In the genomic region with DNA sequence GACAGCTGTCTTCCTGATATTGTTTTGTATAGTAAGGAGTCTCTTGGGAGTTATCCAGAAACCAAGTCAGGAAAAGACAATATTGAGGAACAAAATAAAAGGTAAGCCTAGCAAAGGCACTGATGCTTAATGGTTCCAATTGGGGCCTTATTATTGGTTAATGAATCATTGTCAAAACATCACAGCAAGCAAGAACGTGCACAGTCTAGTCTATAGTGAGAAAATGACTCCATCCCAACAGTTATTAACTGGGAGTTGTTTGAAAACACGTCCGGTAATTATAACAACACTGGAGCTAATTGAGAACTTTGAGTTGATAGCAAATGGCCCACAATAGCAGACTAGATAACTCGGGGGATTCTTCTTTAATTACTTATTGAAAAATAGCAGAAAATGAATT, we compare ENCODE assay signal across 39 cellular contexts. TPM values are rescaled to one million over a fixed set of nuclear protein-coding genes. Genes with fewer than 3 reads are reported as not detected.
"Had no signal": no experiment of that assay in that cellular context is flagged by ENCODE, and none has a peak within 500 bp of the region (broad histone marks: within the 10 kb centered on the region; RNA-seq: fewer than 3 reads in every experiment).

No MANE protein-coding gene starts in this region.

- H3K27ac Mint-ChIP-seq: activated B cell treated with CpG ODN at 0.5 μM for 24 hours; activated CD4-positive, alpha-beta memory T cell treated with anti-CD3 and anti-CD28 coated beads for 36 hours; activated naive CD4-positive, alpha-beta T cell treated with anti-CD3 and anti-CD28 coated beads for 36 hours; activated naive CD4-positive, alpha-beta T cell treated with anti-CD3 and anti-CD28 coated beads, Interleukin-2, amount 50 U/mL, for 72 hours; activated T-helper 1 cell treated with anti-CD3 and anti-CD28 coated beads, Interleukin-12 subunit alpha, Interleukin-12 subunit beta, Interleukin-2, Interleukin-4 antibody, amounts not matched to agents 30 ng/mL and 10 ng/mL and 1 ng/mL, durations not matched to agents 14 hours and 24 hours and 36 hours; IgD-negative memory B cell had no signal

- H3K4me1 Mint-ChIP-seq: activated B cell treated with CpG ODN at 0.5 μM for 24 hours had no signal

- H3K4me3 ChIP-seq: adrenal gland, body of pancreas, breast epithelium had no signal

- H3K9me3 ChIP-seq: adrenal gland, body of pancreas, breast epithelium had no signal

- H3K36me3 ChIP-seq: adrenal gland, breast epithelium had no signal

- H3K27ac ChIP-seq: adrenal gland, body of pancreas, breast epithelium, VCaP had no signal

- H3K4me3 Mint-ChIP-seq: activated B cell treated with CpG ODN at 0.5 μM for 24 hours; activated CD4-positive, alpha-beta memory T cell treated with anti-CD3 and anti-CD28 coated beads for 36 hours; activated naive CD4-positive, alpha-beta T cell treated with anti-CD3 and anti-CD28 coated beads for 36 hours; activated T-cell treated with anti-CD3 and anti-CD28 coated beads, Interleukin-2, amount 50 U/mL, for 4 hours; activated T-helper 1 cell treated with anti-CD3 and anti-CD28 coated beads, Interleukin-12 subunit alpha, Interleukin-12 subunit beta, Interleukin-2, Interleukin-4 antibody, amounts not matched to agents 30 ng/mL and 10 ng/mL and 1 ng/mL, durations not matched to agents 14 hours and 24 hours and 36 hours; IgD-negative memory B cell had no signal

- H3K9me3 Mint-ChIP-seq: activated CD4-positive, alpha-beta memory T cell treated with anti-CD3 and anti-CD28 coated beads for 36 hours; activated T-helper 1 cell treated with anti-CD3 and anti-CD28 coated beads, Interleukin-12 subunit alpha, Interleukin-12 subunit beta, Interleukin-2, Interleukin-4 antibody, amounts not matched to agents 30 ng/mL and 10 ng/mL and 1 ng/mL, durations not matched to agents 14 hours and 24 hours and 36 hours had no signal

- H3K4me1 ChIP-seq: adrenal gland, body of pancreas, breast epithelium had no signal

- DNase-seq: activated B cell treated with CpG ODN at 0.5 μM for 24 hours; activated CD4-positive, alpha-beta memory T cell treated with anti-CD3 and anti-CD28 coated beads for 36 hours; activated CD4-positive, alpha-beta T cell treated with anti-CD3 and anti-CD28 coated beads for 4 hours; activated CD4-positive, alpha-beta T cell treated with anti-CD3 and anti-CD28 coated beads, Interleukin-2, amount 50 U/mL, for 1 hour; activated CD4-positive, CD25-positive, alpha-beta regulatory T cell treated with anti-CD3 and anti-CD28 coated beads, Interleukin-2, amount 50 U/mL, for 72 hours; activated CD8-positive, alpha-beta memory T cell treated with anti-CD3 and anti-CD28 coated beads, Interleukin-2, amount 50 U/mL, for 4 hours; activated gamma-delta T cell treated with Interleukin-2 at 50 U/mL for 16 hours; activated naive CD4-positive, alpha-beta T cell treated with anti-CD3 and anti-CD28 coated beads for 36 hours; activated T-cell treated with anti-CD3 and anti-CD28 coated beads for 4 hours; activated T-cell treated with anti-CD3 and anti-CD28 coated beads, Interleukin-2, amount 50 U/mL, for 4 hours; adrenal gland; body of pancreas; caudate nucleus; cerebellar nuclear complex; Kasumi-1; KBM-7; MM.1S; MV-4-11; NCI-H1092; NCI-H1417 treated with DMSO at 0.1 percent for 48 hours; NCI-H187 treated with DMSO at 0.1 percent for 48 hours; NCI-H2081 treated with DMSO at 0.1 percent for 48 hours; NCI-H226; NCI-H446 treated with DMSO at 0.1 percent for 48 hours; NCI-H524; NCI-H69; NK-92 treated with Interleukin-12 subunit alpha and Interleukin-12 subunit beta, amount 100 ng/mL, for 24 hours; PC-3; Right ventricle myocardium superior; SW 1271; T-helper 1 cell; T-helper 2 cell; T-helper 9 cell had no signal

- H3K36me3 Mint-ChIP-seq: activated CD4-positive, alpha-beta memory T cell treated with anti-CD3 and anti-CD28 coated beads for 36 hours had no signal

- H3K27me3 ChIP-seq: body of pancreas had no signal

- ATAC-seq: activated naive CD4-positive, alpha-beta T cell treated with anti-CD3 and anti-CD28 coated beads, Interleukin-2, amount 50 U/mL, for 72 hours; activated T-cell treated with anti-CD3 and anti-CD28 coated beads, Interleukin-2, amount 50 U/mL, for 4 hours; body of pancreas; PC-3 had no signal

RNA-seq across cellular contexts. Expression of a gene that starts 17.7 kb away (rescaled TPM):
- total RNA-seq: activated B cell treated with CpG ODN at 0.5 μM for 24 hours; activated CD4-positive, alpha-beta memory T cell treated with anti-CD3 and anti-CD28 coated beads for 36 hours; activated naive CD4-positive, alpha-beta T cell treated with anti-CD3 and anti-CD28 coated beads for 36 hours; activated naive CD4-positive, alpha-beta T cell treated with anti-CD3 and anti-CD28 coated beads, Interleukin-2, amount 50 U/mL, for 72 hours; activated T-cell treated with anti-CD3 and anti-CD28 coated beads, Interleukin-2, amount 50 U/mL, for 4 hours; activated T-helper 1 cell treated with anti-CD3 and anti-CD28 coated beads, Interleukin-12 subunit alpha, Interleukin-12 subunit beta, Interleukin-2, Interleukin-4 antibody, amounts not matched to agents 30 ng/mL and 10 ng/mL and 1 ng/mL, durations not matched to agents 14 hours and 24 hours and 36 hours; adrenal gland; astrocyte; body of pancreas; breast epithelium; PC-3; Right ventricle myocardium superior had no signal
- polyA plus RNA-seq: adrenal gland, IgD-negative memory B cell had no signal
